8 cellular contexts compared by ENCODE assay signal in the genomic region with DNA sequence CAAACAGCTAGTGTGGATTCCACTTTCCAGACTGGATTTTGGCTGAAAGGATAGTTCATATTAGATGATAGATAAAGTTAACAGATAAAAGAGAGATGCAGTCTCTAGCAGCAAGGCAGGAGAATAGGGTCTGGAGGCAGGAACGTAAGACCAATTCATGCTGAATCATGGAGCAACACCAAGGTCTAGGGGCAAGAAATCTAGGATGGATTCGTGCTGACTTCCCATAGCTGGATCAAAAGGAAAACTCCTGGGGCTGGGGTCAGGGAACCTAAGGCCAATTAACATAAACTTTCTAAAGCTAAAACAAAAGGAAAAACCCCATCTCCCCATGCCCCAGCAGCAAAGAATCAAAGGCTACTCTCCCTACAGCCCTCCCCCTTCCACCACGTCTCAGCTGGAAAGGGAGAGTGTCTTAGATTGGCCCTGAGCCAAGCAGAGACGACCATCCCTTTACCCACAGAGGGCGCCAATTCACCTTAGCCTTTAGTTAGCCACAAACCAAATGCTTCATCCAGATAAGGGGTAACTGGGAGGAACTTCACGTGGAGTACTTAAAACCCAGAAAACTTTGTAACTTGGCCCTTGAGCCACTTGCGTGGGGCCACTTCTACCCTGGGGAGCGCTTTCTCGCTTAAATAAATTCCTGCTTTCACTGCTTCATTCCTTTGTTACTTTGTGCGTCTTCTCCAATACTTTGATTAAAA. TPM values are rescaled to one million over a fixed set of nuclear protein-coding genes. Genes with fewer than 3 reads are reported as not detected.
DNase-seq lines count a peak whose midpoint lies in the region; ATAC-seq and TF ChIP-seq lines count a peak whose summit lies in the region.

No MANE protein-coding gene starts in this region.

- H3K36me3 Mint-ChIP-seq in T-cell, result no peaks in the 10 kb centered on the region

- H3K27me3 Mint-ChIP-seq in T-cell, result peaks cover 0 to 3% of the 10 kb centered on the region in 2 donors

- POLR2A ChIA-PET in T-cell (lab: Charles Lee), result no interaction called here

- H3K9me3 Mint-ChIP-seq in T-cell, result no peaks in the 10 kb centered on the region

- no peak overlapping the region for H3K4me3 Mint-ChIP-seq in T-cell

- ATAC-seq in T-cell (replicated peaks in 1 of 4) (peak; percentile 50 to 73 (median 68)), HG02623 (IDR thresholded peaks at IDR 0.05; ENCODE audit: unreplicated experiment) (no peak), GM21526 (IDR thresholded peaks at IDR 0.05; ENCODE audit: low FRiP score, unreplicated experiment) (no peak)

- H3K27me3 ChIP-seq in kidney epithelial cell (ENCODE audit: control insufficient read depth, insufficient read depth, low read length), result no peaks in the 10 kb centered on the region

- H3K4me3 ChIP-seq in GM12864 (ENCODE audit: low read depth, low read length) (no peak overlapping the region), kidney epithelial cell (ENCODE audit: low read depth, low read length) (no peak overlapping the region)

- CTCF ChIA-PET in T-cell (lab: Charles Lee), result interaction anchor here (0.7 to 1.6 kb wide), 7 partner anchors 12 to 295 kb away, joined by 3 to 5 read pairs (median 4); no protein-coding TSS in a partner anchor

- H3K27ac Mint-ChIP-seq in T-cell, result no peak overlapping the region

- H3K4me1 Mint-ChIP-seq in T-cell, result peaks cover 10 to 18% (median 10%) of the 10 kb centered on the region in 3 donors

- DNase-seq in GM12864 (ENCODE audit: low read depth) (no peak), NCI-H1436 (lab: John Stamatoyannopoulos, UW) (peak; percentile 88), T-cell (peak; percentile 27 to 68 (median 53)), amniotic epithelial cell (ENCODE audit: low read depth) (peak; percentile 74), kidney epithelial cell (ENCODE audit: low read depth) (no peak)
- DNase-seq in stimulated activated CD4-positive, alpha-beta T cell treated with anti-CD3 and anti-CD28 coated beads, TNF-alpha, amount 100 ng/mL, for 4 hours (ENCODE audit: low read depth in 3 of 3), result peak; percentile 19 to 59 (median 46)

- TF ChIP-seq CTCF in GM12864 (IDR thresholded peaks at IDR 0.05; ENCODE audit: low read depth, low read length, missing control alignments) (peak; percentile 73), kidney epithelial cell (IDR thresholded peaks at IDR 0.05; ENCODE audit: insufficient read depth, low read length, poor library complexity, severe bottlenecking) (peak; percentile 66)

- no peaks in the 10 kb centered on the region for H3K36me3 ChIP-seq in kidney epithelial cell (ENCODE audit: control insufficient read depth, insufficient read depth, low read length)

RNA-seq across cellular contexts. Expression of gene TREM1, which starts 7.6 kb away (rescaled TPM):
- total RNA-seq in T-cell (under 1 TPM in 1 of 5 donors, not detected in 4; 0.23 TPM), kidney epithelial cell (0.13 and 1.4 TPM in 2 replicates)

RNA-seq across cellular contexts. Expression of gene TREML4, which starts 50.7 kb away (rescaled TPM):
- total RNA-seq in T-cell (not detected), kidney epithelial cell (not detected in 2 replicates)

RNA-seq across cellular contexts. Expression of gene NCR2, which starts 56.6 kb away (rescaled TPM):
- total RNA-seq in T-cell (not detected), kidney epithelial cell (not detected in 2 replicates)

Comparison
In these comparisons a context has a peak if more than half of its experiments do, and no peak if none do; other contexts are left out.
1. DNase-seq: peak in NCI-H1436 (single experiment), T-cell (34 of 34), amniotic epithelial cell (single experiment) and stimulated activated CD4-positive, alpha-beta T cell treated with anti-CD3 and anti-CD28 coated beads, TNF-alpha, amount 100 ng/mL, for 4 hours (3 of 3); none in GM12864 (single experiment) and kidney epithelial cell (single experiment).
2. ATAC-seq: peak in T-cell (4 of 4); none in HG02623 (single experiment) and GM21526 (single experiment).